ENCODE assay signal across 1 cellular context in the genomic region with DNA sequence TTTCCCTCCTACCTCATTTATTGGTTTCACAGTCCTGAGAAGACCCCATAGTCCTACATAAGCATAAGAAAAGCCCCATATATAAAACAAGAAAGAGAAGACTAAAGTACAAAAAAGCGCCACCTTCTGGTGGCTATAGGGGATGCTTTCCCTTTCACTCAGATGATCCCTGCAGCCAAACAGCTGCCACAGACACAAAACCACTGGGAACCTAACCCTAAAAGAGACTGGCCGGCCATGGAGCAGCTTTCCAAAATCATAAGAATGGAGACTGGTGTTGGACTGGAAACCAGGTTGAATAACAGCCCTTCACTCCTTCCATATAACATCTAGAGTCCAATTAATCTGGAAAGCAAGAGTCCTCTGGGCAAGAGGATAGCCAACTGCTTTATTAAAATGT.
TF ChIP-seq lines count a peak whose summit lies in the region.

No MANE protein-coding gene starts in this region.

TF ChIP-seq in K562, 482 proteins besides CTCF, POLR2A, EP300 and RAD21:
- TF ChIP-seq, protein P1, sequence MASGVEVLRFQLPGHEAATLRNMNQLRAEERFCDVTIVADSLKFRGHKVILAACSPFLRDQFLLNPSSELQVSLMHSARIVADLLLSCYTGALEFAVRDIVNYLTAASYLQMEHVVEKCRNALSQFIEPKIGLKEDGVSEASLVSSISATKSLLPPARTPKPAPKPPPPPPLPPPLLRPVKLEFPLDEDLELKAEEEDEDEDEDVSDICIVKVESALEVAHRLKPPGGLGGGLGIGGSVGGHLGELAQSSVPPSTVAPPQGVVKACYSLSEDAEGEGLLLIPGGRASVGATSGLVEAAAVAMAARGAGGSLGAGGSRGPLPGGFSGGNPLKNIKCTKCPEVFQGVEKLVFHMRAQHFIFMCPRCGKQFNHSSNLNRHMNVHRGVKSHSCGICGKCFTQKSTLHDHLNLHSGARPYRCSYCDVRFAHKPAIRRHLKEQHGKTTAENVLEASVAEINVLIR (CRISPR knock-in tag; IDR thresholded peaks at IDR 0.05): no peak
- no peak for TF ChIP-seq ZKSCAN1 (IDR thresholded peaks at IDR 0.05; ENCODE audit: low read depth, low read length)
- TF ChIP-seq KLF16 (IDR thresholded peaks at IDR 0.05): 0 out of 2 replicates have a peak, but pooled peaks have one; percentile 18
- TF ChIP-seq, protein P2, sequence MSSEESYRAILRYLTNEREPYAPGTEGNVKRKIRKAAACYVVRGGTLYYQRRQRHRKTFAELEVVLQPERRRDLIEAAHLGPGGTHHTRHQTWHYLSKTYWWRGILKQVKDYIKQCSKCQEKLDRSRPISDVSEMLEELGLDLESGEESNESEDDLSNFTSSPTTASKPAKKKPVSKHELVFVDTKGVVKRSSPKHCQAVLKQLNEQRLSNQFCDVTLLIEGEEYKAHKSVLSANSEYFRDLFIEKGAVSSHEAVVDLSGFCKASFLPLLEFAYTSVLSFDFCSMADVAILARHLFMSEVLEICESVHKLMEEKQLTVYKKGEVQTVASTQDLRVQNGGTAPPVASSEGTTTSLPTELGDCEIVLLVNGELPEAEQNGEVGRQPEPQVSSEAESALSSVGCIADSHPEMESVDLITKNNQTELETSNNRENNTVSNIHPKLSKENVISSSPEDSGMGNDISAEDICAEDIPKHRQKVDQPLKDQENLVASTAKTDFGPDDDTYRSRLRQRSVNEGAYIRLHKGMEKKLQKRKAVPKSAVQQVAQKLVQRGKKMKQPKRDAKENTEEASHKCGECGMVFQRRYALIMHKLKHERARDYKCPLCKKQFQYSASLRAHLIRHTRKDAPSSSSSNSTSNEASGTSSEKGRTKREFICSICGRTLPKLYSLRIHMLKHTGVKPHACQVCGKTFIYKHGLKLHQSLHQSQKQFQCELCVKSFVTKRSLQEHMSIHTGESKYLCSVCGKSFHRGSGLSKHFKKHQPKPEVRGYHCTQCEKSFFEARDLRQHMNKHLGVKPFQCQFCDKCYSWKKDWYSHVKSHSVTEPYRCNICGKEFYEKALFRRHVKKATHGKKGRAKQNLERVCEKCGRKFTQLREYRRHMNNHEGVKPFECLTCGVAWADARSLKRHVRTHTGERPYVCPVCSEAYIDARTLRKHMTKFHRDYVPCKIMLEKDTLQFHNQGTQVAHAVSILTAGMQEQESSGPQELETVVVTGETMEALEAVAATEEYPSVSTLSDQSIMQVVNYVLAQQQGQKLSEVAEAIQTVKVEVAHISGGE (CRISPR knock-in tag; IDR thresholded peaks at IDR 0.05): no peak
- no peak for TF ChIP-seq HOXB6 (CRISPR knock-in tag; IDR thresholded peaks at IDR 0.05; ENCODE audit: borderline replicate concordance)
- TF ChIP-seq CBX2 (IDR thresholded peaks at IDR 0.05; ENCODE audit: insufficient read depth, low read length, poor library complexity, severe bottlenecking): no peak
- TF ChIP-seq HNRNPK (IDR thresholded peaks at IDR 0.05; ENCODE audit: low read depth, low read length, poor library complexity, severe bottlenecking): no peak
- no peak for TF ChIP-seq CREBBP (IDR thresholded peaks at IDR 0.05; ENCODE audit: low read depth, low read length)
- TF ChIP-seq, protein P3, sequence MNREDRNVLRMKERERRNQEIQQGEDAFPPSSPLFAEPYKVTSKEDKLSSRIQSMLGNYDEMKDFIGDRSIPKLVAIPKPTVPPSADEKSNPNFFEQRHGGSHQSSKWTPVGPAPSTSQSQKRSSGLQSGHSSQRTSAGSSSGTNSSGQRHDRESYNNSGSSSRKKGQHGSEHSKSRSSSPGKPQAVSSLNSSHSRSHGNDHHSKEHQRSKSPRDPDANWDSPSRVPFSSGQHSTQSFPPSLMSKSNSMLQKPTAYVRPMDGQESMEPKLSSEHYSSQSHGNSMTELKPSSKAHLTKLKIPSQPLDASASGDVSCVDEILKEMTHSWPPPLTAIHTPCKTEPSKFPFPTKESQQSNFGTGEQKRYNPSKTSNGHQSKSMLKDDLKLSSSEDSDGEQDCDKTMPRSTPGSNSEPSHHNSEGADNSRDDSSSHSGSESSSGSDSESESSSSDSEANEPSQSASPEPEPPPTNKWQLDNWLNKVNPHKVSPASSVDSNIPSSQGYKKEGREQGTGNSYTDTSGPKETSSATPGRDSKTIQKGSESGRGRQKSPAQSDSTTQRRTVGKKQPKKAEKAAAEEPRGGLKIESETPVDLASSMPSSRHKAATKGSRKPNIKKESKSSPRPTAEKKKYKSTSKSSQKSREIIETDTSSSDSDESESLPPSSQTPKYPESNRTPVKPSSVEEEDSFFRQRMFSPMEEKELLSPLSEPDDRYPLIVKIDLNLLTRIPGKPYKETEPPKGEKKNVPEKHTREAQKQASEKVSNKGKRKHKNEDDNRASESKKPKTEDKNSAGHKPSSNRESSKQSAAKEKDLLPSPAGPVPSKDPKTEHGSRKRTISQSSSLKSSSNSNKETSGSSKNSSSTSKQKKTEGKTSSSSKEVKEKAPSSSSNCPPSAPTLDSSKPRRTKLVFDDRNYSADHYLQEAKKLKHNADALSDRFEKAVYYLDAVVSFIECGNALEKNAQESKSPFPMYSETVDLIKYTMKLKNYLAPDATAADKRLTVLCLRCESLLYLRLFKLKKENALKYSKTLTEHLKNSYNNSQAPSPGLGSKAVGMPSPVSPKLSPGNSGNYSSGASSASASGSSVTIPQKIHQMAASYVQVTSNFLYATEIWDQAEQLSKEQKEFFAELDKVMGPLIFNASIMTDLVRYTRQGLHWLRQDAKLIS (CRISPR knock-in tag; IDR thresholded peaks at IDR 0.05): no peak
- TF ChIP-seq, protein P4, sequence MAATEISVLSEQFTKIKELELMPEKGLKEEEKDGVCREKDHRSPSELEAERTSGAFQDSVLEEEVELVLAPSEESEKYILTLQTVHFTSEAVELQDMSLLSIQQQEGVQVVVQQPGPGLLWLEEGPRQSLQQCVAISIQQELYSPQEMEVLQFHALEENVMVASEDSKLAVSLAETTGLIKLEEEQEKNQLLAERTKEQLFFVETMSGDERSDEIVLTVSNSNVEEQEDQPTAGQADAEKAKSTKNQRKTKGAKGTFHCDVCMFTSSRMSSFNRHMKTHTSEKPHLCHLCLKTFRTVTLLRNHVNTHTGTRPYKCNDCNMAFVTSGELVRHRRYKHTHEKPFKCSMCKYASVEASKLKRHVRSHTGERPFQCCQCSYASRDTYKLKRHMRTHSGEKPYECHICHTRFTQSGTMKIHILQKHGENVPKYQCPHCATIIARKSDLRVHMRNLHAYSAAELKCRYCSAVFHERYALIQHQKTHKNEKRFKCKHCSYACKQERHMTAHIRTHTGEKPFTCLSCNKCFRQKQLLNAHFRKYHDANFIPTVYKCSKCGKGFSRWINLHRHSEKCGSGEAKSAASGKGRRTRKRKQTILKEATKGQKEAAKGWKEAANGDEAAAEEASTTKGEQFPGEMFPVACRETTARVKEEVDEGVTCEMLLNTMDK (IDR thresholded peaks at IDR 0.05; ENCODE audit: borderline replicate concordance, insufficient read depth, low read depth, low read length, poor library complexity, severe bottlenecking): peak; percentile 60
- no peak for TF ChIP-seq MCM3 (IDR thresholded peaks at IDR 0.05)
- TF ChIP-seq MAZ (CRISPR knock-in tag; conservative IDR thresholded peaks at IDR 0.05 in 1 of 2, IDR thresholded peaks at IDR 0.05 in 1 of 2): 0 out of 4 replicates have a peak, but pooled peaks of 1 of the 2 experiments have one; percentile 31
- TF ChIP-seq FOXA1 (IDR thresholded peaks at IDR 0.05; ENCODE audit: borderline replicate concordance): no peak
- TF ChIP-seq, protein P5, sequence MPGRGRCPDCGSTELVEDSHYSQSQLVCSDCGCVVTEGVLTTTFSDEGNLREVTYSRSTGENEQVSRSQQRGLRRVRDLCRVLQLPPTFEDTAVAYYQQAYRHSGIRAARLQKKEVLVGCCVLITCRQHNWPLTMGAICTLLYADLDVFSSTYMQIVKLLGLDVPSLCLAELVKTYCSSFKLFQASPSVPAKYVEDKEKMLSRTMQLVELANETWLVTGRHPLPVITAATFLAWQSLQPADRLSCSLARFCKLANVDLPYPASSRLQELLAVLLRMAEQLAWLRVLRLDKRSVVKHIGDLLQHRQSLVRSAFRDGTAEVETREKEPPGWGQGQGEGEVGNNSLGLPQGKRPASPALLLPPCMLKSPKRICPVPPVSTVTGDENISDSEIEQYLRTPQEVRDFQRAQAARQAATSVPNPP (IDR thresholded peaks at IDR 0.05; ENCODE audit: borderline replicate concordance, insufficient read depth, insufficient read length): no peak
- TF ChIP-seq, protein P6, sequence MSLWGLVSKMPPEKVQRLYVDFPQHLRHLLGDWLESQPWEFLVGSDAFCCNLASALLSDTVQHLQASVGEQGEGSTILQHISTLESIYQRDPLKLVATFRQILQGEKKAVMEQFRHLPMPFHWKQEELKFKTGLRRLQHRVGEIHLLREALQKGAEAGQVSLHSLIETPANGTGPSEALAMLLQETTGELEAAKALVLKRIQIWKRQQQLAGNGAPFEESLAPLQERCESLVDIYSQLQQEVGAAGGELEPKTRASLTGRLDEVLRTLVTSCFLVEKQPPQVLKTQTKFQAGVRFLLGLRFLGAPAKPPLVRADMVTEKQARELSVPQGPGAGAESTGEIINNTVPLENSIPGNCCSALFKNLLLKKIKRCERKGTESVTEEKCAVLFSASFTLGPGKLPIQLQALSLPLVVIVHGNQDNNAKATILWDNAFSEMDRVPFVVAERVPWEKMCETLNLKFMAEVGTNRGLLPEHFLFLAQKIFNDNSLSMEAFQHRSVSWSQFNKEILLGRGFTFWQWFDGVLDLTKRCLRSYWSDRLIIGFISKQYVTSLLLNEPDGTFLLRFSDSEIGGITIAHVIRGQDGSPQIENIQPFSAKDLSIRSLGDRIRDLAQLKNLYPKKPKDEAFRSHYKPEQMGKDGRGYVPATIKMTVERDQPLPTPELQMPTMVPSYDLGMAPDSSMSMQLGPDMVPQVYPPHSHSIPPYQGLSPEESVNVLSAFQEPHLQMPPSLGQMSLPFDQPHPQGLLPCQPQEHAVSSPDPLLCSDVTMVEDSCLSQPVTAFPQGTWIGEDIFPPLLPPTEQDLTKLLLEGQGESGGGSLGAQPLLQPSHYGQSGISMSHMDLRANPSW (CRISPR knock-in tag; IDR thresholded peaks at IDR 0.05): no peak
- TF ChIP-seq, protein P7, sequence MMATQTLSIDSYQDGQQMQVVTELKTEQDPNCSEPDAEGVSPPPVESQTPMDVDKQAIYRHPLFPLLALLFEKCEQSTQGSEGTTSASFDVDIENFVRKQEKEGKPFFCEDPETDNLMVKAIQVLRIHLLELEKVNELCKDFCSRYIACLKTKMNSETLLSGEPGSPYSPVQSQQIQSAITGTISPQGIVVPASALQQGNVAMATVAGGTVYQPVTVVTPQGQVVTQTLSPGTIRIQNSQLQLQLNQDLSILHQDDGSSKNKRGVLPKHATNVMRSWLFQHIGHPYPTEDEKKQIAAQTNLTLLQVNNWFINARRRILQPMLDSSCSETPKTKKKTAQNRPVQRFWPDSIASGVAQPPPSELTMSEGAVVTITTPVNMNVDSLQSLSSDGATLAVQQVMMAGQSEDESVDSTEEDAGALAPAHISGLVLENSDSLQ (IDR thresholded peaks at IDR 0.05): peak; percentile 11; the same call in 1 of the 2 replicates
- TF ChIP-seq GABPA (tag; conservative IDR thresholded peaks at IDR 0.05; ENCODE audit: low read depth): no peak
- no peak for TF ChIP-seq ZBTB1 (CRISPR knock-in tag; IDR thresholded peaks at IDR 0.05; ENCODE audit: borderline replicate concordance, low read depth)
- TF ChIP-seq SMC3 (conservative IDR thresholded peaks at IDR 0.05; ENCODE audit: insufficient read depth, low read depth, low read length): 0 out of 2 replicates have a peak, but pooled peaks have one; percentile 28
- TF ChIP-seq SMARCC2 (IDR thresholded peaks at IDR 0.05; ENCODE audit: low read depth): no peak
